Comparison of ENCODE assay signal across 1 cellular context in the genomic region with DNA sequence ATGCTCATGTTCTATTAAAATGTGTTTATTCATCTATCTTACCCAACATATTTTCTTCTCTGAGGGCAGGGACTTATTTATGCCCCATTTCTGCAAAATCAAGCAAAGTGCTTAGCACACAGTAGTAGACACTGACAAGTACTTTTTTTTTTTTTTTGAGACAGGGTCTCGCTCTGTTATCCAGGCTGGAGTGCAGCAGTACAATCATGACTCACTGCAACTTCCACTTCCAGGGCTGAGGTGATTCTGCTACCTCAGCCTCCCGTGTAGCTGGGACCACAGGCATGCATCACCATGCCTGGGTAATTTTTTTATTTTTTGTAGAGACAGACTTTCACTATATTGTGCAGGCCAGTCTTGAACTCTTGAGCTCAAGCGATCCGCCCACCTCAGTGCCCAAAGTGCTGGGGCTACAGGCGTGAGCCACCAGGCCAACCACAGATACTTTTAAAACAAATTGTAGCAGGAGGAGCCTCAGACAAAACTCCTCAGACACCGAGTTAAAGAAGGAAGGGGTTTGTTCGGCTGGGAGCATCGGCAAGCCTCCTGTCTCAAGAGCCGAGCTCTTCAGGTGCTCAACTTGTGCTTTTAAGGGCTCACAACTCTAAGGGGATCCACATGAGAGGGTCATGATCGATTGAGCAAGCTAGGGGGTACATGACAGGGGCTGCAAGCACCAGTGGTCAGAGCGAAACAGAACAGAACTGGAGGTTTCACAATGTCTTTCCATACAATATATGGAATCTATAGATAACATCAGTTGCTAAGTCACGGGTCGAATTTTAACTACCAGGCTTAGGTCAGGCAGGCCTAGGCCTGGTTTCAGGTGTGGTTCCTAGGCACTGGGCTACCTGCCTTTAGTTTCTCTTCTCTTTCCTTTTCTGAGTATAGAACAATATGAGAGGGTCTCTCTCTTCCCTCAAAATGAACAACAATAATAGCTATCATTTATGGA.
TF ChIP-seq lines count a peak whose summit lies in the region.

No MANE protein-coding gene starts in this region.

TF ChIP-seq in IMR-90, 13 proteins besides CTCF, POLR2A, EP300 and RAD21:
- TF ChIP-seq MAFK (IDR thresholded peaks at IDR 0.05; ENCODE audit: low read depth, low read length): peak; percentile 2; the same call in 1 of the 2 replicates
- TF ChIP-seq, protein P1, sequence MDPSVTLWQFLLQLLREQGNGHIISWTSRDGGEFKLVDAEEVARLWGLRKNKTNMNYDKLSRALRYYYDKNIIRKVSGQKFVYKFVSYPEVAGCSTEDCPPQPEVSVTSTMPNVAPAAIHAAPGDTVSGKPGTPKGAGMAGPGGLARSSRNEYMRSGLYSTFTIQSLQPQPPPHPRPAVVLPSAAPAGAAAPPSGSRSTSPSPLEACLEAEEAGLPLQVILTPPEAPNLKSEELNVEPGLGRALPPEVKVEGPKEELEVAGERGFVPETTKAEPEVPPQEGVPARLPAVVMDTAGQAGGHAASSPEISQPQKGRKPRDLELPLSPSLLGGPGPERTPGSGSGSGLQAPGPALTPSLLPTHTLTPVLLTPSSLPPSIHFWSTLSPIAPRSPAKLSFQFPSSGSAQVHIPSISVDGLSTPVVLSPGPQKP (IDR thresholded peaks at IDR 0.05; ENCODE audit: borderline replicate concordance, low read depth, low read length): no peak
